Comparison of ENCODE assay signal across 16 cellular contexts in the genomic region with DNA sequence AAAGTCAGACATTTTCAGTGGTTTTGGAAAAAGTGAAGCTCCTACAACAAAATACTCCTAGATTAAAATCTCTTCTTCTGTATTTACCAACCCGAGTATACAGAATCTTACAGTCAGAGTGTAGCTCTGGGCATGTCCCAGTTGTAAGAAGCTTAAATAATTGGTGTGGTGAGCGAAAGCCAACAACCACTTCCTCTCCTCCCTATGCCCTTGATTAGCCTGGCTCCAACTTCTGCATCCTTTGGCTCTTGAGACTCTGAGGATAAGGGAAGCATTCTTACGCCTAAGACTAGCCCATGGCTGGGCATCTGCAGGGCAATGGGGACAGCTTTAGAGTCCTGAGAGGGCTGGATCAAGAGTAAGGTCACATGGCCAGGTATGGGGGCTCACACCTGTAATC. TPM values are rescaled to one million over a fixed set of nuclear protein-coding genes. Genes with fewer than 3 reads are reported as not detected.
DNase-seq lines count a peak whose midpoint lies in the region; ATAC-seq and TF ChIP-seq lines count a peak whose summit lies in the region.
"Had no signal": no experiment of that assay in that cellular context is flagged by ENCODE, and none has a peak within 500 bp of the region (broad histone marks: within the 10 kb centered on the region; RNA-seq: fewer than 3 reads in every experiment).

No MANE protein-coding gene starts in this region.

- no peak overlapping the region for H2AFZ ChIP-seq in DND-41 (ENCODE audit: low read depth, low read length)

- no peaks in the 10 kb centered on the region for H3K79me2 ChIP-seq in DND-41 (ENCODE audit: insufficient read depth, low read length)

- H3K4me3 ChIP-seq in DND-41 (ENCODE audit: low read depth in 1 of 2, low read length in 2 of 2) = no peak overlapping the region
- H3K4me3 ChIP-seq: vagina had no signal

- H3K27ac ChIP-seq in DND-41 (ENCODE audit: low read length) = no peak overlapping the region
- H3K27ac ChIP-seq: vagina had no signal

- no peak overlapping the region for H3K9ac ChIP-seq in DND-41 (ENCODE audit: low read depth, low read length)

- in situ Hi-C loops in KBM-7 (cut with MboI; ENCODE audit: low pct_unique_long_range_greater_than_20kb, low sequenced_read_pairs) = no loop called here

- peak overlapping the region; percentile 50 for H3K4me3 Mint-ChIP-seq in T-helper 2 cell treated with Interferon-gamma antibody and Interleukin-4, amounts not matched to agents 5 μg/mL and 100 μg/mL, for 36 hours
- H3K4me3 Mint-ChIP-seq in natural killer cell = no peak overlapping the region
- H3K4me3 Mint-ChIP-seq: CD4-positive, CD25-positive, alpha-beta regulatory T cell; central memory CD8-positive, alpha-beta T cell; endodermal cell; stimulated activated naive CD8-positive, alpha-beta T cell treated with anti-CD3 and anti-CD28 coated beads, Interleukin-15, amount 100 ng/mL, for 72 hours had no signal

- no peaks in the 10 kb centered on the region for H3K27me3 ChIP-seq in DND-41 (ENCODE audit: insufficient read depth, low read length, poor library complexity)
- H3K27me3 ChIP-seq: vagina had no signal

- peak overlapping the region; percentile 71 for H3K27ac Mint-ChIP-seq in T-helper 2 cell treated with Interferon-gamma antibody and Interleukin-4, amounts not matched to agents 5 μg/mL and 100 μg/mL, for 36 hours
- no peak overlapping the region for H3K27ac Mint-ChIP-seq in natural killer cell
- H3K27ac Mint-ChIP-seq: endodermal cell, progenitor cell of endocrine pancreas had no signal

- no peak overlapping the region for H3K4me2 ChIP-seq in DND-41 (ENCODE audit: insufficient read depth, low read length)

- ATAC-seq in DND-41 (ENCODE audit: insufficient read depth, low read depth) (peak; percentile 39; the same call in 2 of the 3 replicates), natural killer cell (no peak)
- ATAC-seq: stimulated activated naive CD8-positive, alpha-beta T cell treated with anti-CD3 and anti-CD28 coated beads, Interleukin-15, amount 100 ng/mL, for 72 hours had no signal

- H3K36me3 Mint-ChIP-seq in T-helper 2 cell treated with Interferon-gamma antibody and Interleukin-4, amounts not matched to agents 5 μg/mL and 100 μg/mL, for 36 hours (ENCODE audit: low read depth) = peaks cover 38% of the 10 kb centered on the region
- peaks cover 20% of the 10 kb centered on the region for H3K36me3 Mint-ChIP-seq in natural killer cell

- peaks cover 64% of the 10 kb centered on the region for H3K36me3 ChIP-seq in DND-41 (ENCODE audit: insufficient read depth, low read length)

- H3K4me1 ChIP-seq in DND-41 (ENCODE audit: insufficient read depth, low read length) = peaks cover 5% of the 10 kb centered on the region

- no peaks in the 10 kb centered on the region for H3K9me3 Mint-ChIP-seq in T-helper 2 cell treated with Interferon-gamma antibody and Interleukin-4, amounts not matched to agents 5 μg/mL and 100 μg/mL, for 36 hours
- no peaks in the 10 kb centered on the region for H3K9me3 Mint-ChIP-seq in natural killer cell
- H3K9me3 Mint-ChIP-seq: CD4-positive, CD25-positive, alpha-beta regulatory T cell; central memory CD8-positive, alpha-beta T cell; endodermal cell had no signal

- no peak for TF ChIP-seq CTCF in DND-41 (IDR thresholded peaks at IDR 0.05; ENCODE audit: borderline replicate concordance, extremely low read depth, low read length, poor library complexity, severe bottlenecking)
- no peak for TF ChIP-seq CTCF in GM10248 (IDR thresholded peaks at IDR 0.05; ENCODE audit: control extremely low read depth, extremely low read depth, low read depth, missing control alignments)
- no peak for TF ChIP-seq CTCF in natural killer cell (IDR thresholded peaks at IDR 0.05)

- POLR2A ChIA-PET in GM10248 (lab: Yijun Ruan, JAX) = no interaction called here

- H3K4me1 Mint-ChIP-seq in T-helper 2 cell treated with Interferon-gamma antibody and Interleukin-4, amounts not matched to agents 5 μg/mL and 100 μg/mL, for 36 hours (ENCODE audit: low read depth) = peaks cover 62% of the 10 kb centered on the region
- peaks cover 0 to 4% of the 10 kb centered on the region in 2 donors for H3K4me1 Mint-ChIP-seq in natural killer cell

- intact Hi-C loops in natural killer cell (cut with micrococcal nuclease) = no loop called here

- H4K20me1 ChIP-seq in DND-41 (ENCODE audit: insufficient read depth, low read length) = no peaks in the 10 kb centered on the region

- H3K9me3 ChIP-seq in DND-41 (ENCODE audit: insufficient read depth, low read length, severe bottlenecking) = no peaks in the 10 kb centered on the region
- H3K9me3 ChIP-seq: vagina had no signal

- CTCF ChIA-PET in GM10248 (lab: Yijun Ruan, JAX) = interaction anchor here (0.9 to 4.3 kb wide), 7 partner anchors 9 to 362 kb away, joined by 3 to 25 read pairs (median 3); no protein-coding TSS in a partner anchor

- DNase-seq in DND-41 = no peak
- DNase-seq in KBM-7 = peak; percentile 95
- peak; percentile 29 for DNase-seq in T-helper 2 cell treated with Interferon-gamma antibody and Interleukin-4, amounts not matched to agents 5 μg/mL and 100 μg/mL, for 36 hours (ENCODE audit: low spot score)
- DNase-seq in fibroblast of peridontal ligament (ENCODE audit: extremely low read depth) = peak; percentile 60
- DNase-seq in GM10248 (ENCODE audit: extremely low spot score) = no peak
- no peak for DNase-seq in activated CD4-positive, CD25-positive, alpha-beta regulatory T cell (lab: John Stamatoyannopoulos, UW)
- DNase-seq in natural killer cell = no peak
- DNase-seq: activated CD8-positive, alpha-beta memory T cell treated with anti-CD3 and anti-CD28 coated beads, Interleukin-2, amount 50 U/mL, for 4 hours; endodermal cell; NCI-H2081 treated with DMSO at 0.1 percent for 48 hours; NCI-H526 treated with DMSO at 0.1 percent for 48 hours; stimulated activated naive CD8-positive, alpha-beta T cell treated with anti-CD3 and anti-CD28 coated beads, Interleukin-15, amount 100 ng/mL, for 72 hours had no signal

- no peaks in the 10 kb centered on the region for H3K27me3 Mint-ChIP-seq in T-helper 2 cell treated with Interferon-gamma antibody and Interleukin-4, amounts not matched to agents 5 μg/mL and 100 μg/mL, for 36 hours (ENCODE audit: low read depth)
- H3K27me3 Mint-ChIP-seq in natural killer cell (ENCODE audit: low read depth in 2 of 2) = no peaks in the 10 kb centered on the region
- H3K27me3 Mint-ChIP-seq: CD4-positive, CD25-positive, alpha-beta regulatory T cell; central memory CD8-positive, alpha-beta T cell; progenitor cell of endocrine pancreas; stimulated activated naive CD8-positive, alpha-beta T cell treated with anti-CD3 and anti-CD28 coated beads, Interleukin-15, amount 100 ng/mL, for 72 hours had no signal

RNA-seq across cellular contexts. Expression of gene RFT1, which starts 25.5 kb away (rescaled TPM):
- total RNA-seq in natural killer cell = 10 to 100 TPM; 13.3 to 17.2 (median 14.1) TPM

RNA-seq across cellular contexts. Expression of gene PRKCD, which starts 56.2 kb away (rescaled TPM):
- total RNA-seq in natural killer cell = 10 to 100 TPM; 31.7 to 60.0 (median 36.3) TPM

RNA-seq across cellular contexts. Expression of gene SFMBT1, which starts 58.9 kb away (rescaled TPM):
- 10 to 100 TPM; 20.2 to 22.3 (median 22.2) TPM for total RNA-seq in natural killer cell

Comparison
In these comparisons a context has a peak if more than half of its experiments do, and no peak if none do; other contexts are left out.
1. DNase-seq: peak in KBM-7 (single experiment), T-helper 2 cell treated with Interferon-gamma antibody and Interleukin-4, amounts not matched to agents 5 μg/mL and 100 μg/mL, for 36 hours (single experiment) and fibroblast of peridontal ligament (single experiment); none in DND-41 (single experiment), GM10248 (single experiment), activated CD4-positive, CD25-positive, alpha-beta regulatory T cell (0 of 4) and natural killer cell (single experiment).